8 cellular contexts compared by ENCODE assay signal in genomic region chr6:111591370-111591900, GRCh38. TPM values are rescaled to one million over a fixed set of nuclear protein-coding genes. Genes with fewer than 3 reads are reported as not detected.
DNase-seq lines count a peak whose midpoint lies in the region; ATAC-seq and TF ChIP-seq lines count a peak whose summit lies in the region.

No MANE protein-coding gene starts in this region.

- H3K4me1 Mint-ChIP-seq in type B pancreatic cell (ENCODE audit: unreplicated experiment) (peaks cover 47% of the 10 kb centered on the region), H9 (peaks cover 15 to 21% of the 10 kb centered on the region in 2 experiments)

- no peaks in the 10 kb centered on the region for H3K79me1 ChIP-seq in H9 (ENCODE audit: insufficient read depth, low read depth, low read length, poor library complexity, severe bottlenecking)

- H3K23ac ChIP-seq in H9 (ENCODE audit: insufficient read length, low read depth, low read length): no peak overlapping the region

- H3K14ac ChIP-seq in H9 (ENCODE audit: insufficient read depth, low read length): no peak overlapping the region

- H2BK20ac ChIP-seq in H9 (ENCODE audit: low read depth, low read length, poor library complexity, severe bottlenecking): no peak overlapping the region

- no peaks in the 10 kb centered on the region for H4K20me1 ChIP-seq in H9 (ENCODE audit: control insufficient read depth, insufficient read depth, insufficient read length)

- no peak overlapping the region for H3K56ac ChIP-seq in H9 (ENCODE audit: insufficient read length, low read depth, low read length)

- no peaks in the 10 kb centered on the region for H3K79me2 ChIP-seq in H9 (ENCODE audit: insufficient read depth, low read length)

- WGBS in H9 (ENCODE audit: extremely low coverage, insufficient read length, low lambda C conversion rate): no CpG with 5 or more reads among the region's 12 CpGs

- no peak overlapping the region for H2BK15ac ChIP-seq in H9 (ENCODE audit: low read depth, low read length)

- H3K27ac Mint-ChIP-seq in type B pancreatic cell: peak overlapping the region; percentile 52
- peak overlapping the region in 1 of 3 experiments; percentile 25; a peak in 1 of 7 replicates for H3K27ac Mint-ChIP-seq in H9

- H3K36me3 Mint-ChIP-seq in type B pancreatic cell: peaks cover 35% of the 10 kb centered on the region
- H3K36me3 Mint-ChIP-seq in H9 (ENCODE audit: insufficient read depth in 1 of 3, low read depth in 3 of 3): peaks cover 5 to 23% (median 8%) of the 10 kb centered on the region in 3 experiments; a peak in 6 of 7 replicates

- no peak overlapping the region for H2BK12ac ChIP-seq in H9 (ENCODE audit: insufficient read length, low read depth, low read length)

- no peak overlapping the region for H2BK5ac ChIP-seq in H9 (ENCODE audit: insufficient read length, low read length)

- DNase-seq in HuH-7.5 (ENCODE audit: low spot score) (peak; percentile 50), amniotic stem cell (lab: John Stamatoyannopoulos, UW) (peak; percentile 99), type B pancreatic cell (ENCODE audit: extremely low spot score, unreplicated experiment) (no peak), GDM1 (lab: John Stamatoyannopoulos, UW) (no peak), H9 (no peak)
- DNase-seq in effector CD4-positive, alpha-beta T cell: no peak

- no peak overlapping the region for H3K18ac ChIP-seq in H9 (ENCODE audit: insufficient read length, low read depth, low read length)

- H3K4me1 ChIP-seq in H9 (ENCODE audit: insufficient read depth, low read length): peaks cover 2% of the 10 kb centered on the region; the same call in 1 of the 2 replicates

- H3K23me2 ChIP-seq in H9 (ENCODE audit: insufficient read length, low read depth, low read length, poor library complexity, severe bottlenecking): no peaks in the 10 kb centered on the region

- ATAC-seq in GM19328 (IDR thresholded peaks at IDR 0.05; ENCODE audit: unreplicated experiment): no peak

- H2AFZ ChIP-seq in H9 (ENCODE audit: low read length): no peak overlapping the region

- no peak overlapping the region for H3K4me3 Mint-ChIP-seq in type B pancreatic cell
- H3K4me3 Mint-ChIP-seq in H9: no peak overlapping the region

- H3K27me3 ChIP-seq in layer of hippocampus (ENCODE audit: control insufficient read depth, insufficient read depth, low read length) (no peaks in the 10 kb centered on the region), H9 (ENCODE audit: insufficient read depth, low read length) (no peaks in the 10 kb centered on the region)

- H3K4ac ChIP-seq in H9 (ENCODE audit: low read depth, low read length): no peak overlapping the region

- no peak overlapping the region for H3T11ph ChIP-seq in H9 (ENCODE audit: low read length)

- no peak overlapping the region for H2AK5ac ChIP-seq in H9 (ENCODE audit: insufficient read length, low read length)

- H3K9me3 Mint-ChIP-seq in type B pancreatic cell (no peaks in the 10 kb centered on the region), H9 (no peaks in the 10 kb centered on the region)

- no peaks in the 10 kb centered on the region for H3K9me3 ChIP-seq in H9 (ENCODE audit: control insufficient read depth, low read depth, low read length)

- no peak overlapping the region for H3K4me2 ChIP-seq in H9 (ENCODE audit: insufficient read depth, insufficient read length, low read length)

- H3K27ac ChIP-seq in layer of hippocampus (ENCODE audit: low read depth, low read length): peak overlapping the region; percentile 14
- H3K27ac ChIP-seq in H9 (ENCODE audit: insufficient read length, low read depth, low read length): no peak overlapping the region

- TF ChIP-seq CTCF in type B pancreatic cell (conservative IDR thresholded peaks at IDR 0.05) (no peak), H9 (conservative IDR thresholded peaks at IDR 0.05) (no peak)

- H3K27me3 Mint-ChIP-seq in type B pancreatic cell: no peaks in the 10 kb centered on the region
- H3K27me3 Mint-ChIP-seq in H9 (ENCODE audit: low read depth): no peaks in the 10 kb centered on the region; the same call in 1 of the 2 replicates

- no peak overlapping the region for H2BK120ac ChIP-seq in H9 (ENCODE audit: low read depth, low read length, poor library complexity, severe bottlenecking)

- H4K91ac ChIP-seq in H9 (ENCODE audit: insufficient read length, low read depth, low read length): no peak overlapping the region

- H4K5ac ChIP-seq in H9 (ENCODE audit: insufficient read length, low read depth, low read length): no peak overlapping the region

- H3K9ac ChIP-seq in H9 (ENCODE audit: extremely low read depth, insufficient read length, low read length): no peak overlapping the region

- H4K8ac ChIP-seq in H9 (replicated peaks; ENCODE audit: insufficient read length, low read depth, low read length): no peak overlapping the region

RNA-seq across cellular contexts. Expression of gene TRAF3IP2, which starts 14.2 kb away (rescaled TPM):
- total RNA-seq in type B pancreatic cell (ENCODE audit: low replicate concordance) (26.3 and 47.8 TPM in 2 replicates), H9 (2021) (14.4 and 14.7 TPM in 2 replicates)

Comparison
In these comparisons a context has a peak if more than half of its experiments do, and no peak if none do; other contexts are left out.
1. DNase-seq: peak in HuH-7.5 (single experiment) and amniotic stem cell (single experiment); none in type B pancreatic cell (single experiment), effector CD4-positive, alpha-beta T cell (single experiment), GDM1 (single experiment) and H9 (single experiment).